Comparison of ENCODE assay signal across 9 cellular contexts in the genomic region with DNA sequence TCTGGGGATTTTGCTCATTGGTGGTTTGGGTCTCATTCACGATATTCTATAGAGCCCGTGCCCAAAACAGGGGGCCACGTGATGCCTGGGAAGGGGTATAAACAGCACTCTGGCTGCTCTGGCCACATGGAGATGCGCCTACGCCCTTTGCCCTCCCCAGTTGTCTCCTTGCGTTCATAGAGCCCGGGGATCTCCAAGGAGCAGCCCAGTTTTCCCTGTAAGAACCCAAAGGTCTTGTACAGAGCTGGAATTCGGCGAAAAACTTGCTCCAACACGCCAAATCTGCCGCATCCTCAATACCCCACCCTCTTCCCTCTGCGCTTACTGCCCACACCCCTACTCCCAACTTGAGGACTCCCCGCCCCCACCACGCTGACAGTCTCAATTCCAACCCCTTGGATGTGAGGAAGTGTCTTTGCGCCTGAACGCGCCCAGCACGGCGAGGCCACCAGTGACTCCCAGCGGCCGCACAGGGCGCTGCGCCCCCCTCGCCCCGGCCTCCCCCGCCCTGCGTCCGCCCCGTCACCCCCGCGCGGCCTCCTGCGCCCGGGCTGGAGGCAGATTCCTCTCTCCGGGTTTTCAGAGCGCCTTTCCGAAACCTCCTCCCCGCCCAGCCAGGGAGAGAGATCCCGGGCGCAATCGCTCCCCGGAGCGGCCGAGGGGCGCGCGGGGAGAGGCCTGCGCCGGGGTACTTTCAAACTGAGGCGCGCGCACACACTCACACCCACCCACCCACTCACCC. TPM values are rescaled to one million over a fixed set of nuclear protein-coding genes. Genes with fewer than 3 reads are reported as not detected.
A peak's percentile ranks its signal among the peaks of the same experiment; 100 is the strongest.
DNase-seq lines count a peak whose midpoint lies in the region; ATAC-seq and TF ChIP-seq lines count a peak whose summit lies in the region.
"Had no signal": no experiment of that assay in that cellular context is flagged by ENCODE, and none has a peak within 500 bp of the region (broad histone marks: within the 10 kb centered on the region; RNA-seq: fewer than 3 reads in every experiment).

A gene (plus strand): TSS at position 582 of the 742 bp plus-strand sequence. CDS start 558 bp downstream, outside the sequence.

- H3K14ac ChIP-seq in IMR-90 (replicated peaks; ENCODE audit: low read depth, low read length): no peak within 1 kb of the TSS

- CTCF ChIA-PET in Caco-2 (lab: Charles Lee): no interaction called here
- CTCF ChIA-PET in IMR-90 (lab: Yijun Ruan, JAX): no interaction called here

- no peaks in the 10 kb centered on the region for H3K9me1 ChIP-seq in IMR-90 (ENCODE audit: insufficient read depth, low read length)

- WGBS in IMR-90 (ENCODE audit: extremely low coverage in 2 of 2, insufficient read length in 1 of 2), 2 experiments: 16% methylated on average over 9 of the region's 52 CpGs; no CpG with 5 or more reads in 1 of the 2 experiments

- H3K4me2 ChIP-seq in IMR-90 (ENCODE audit: low read depth, low read length): peak within 1 kb of the TSS; percentile 95

- H3K79me1 ChIP-seq in IMR-90 (ENCODE audit: low read depth in 1 of 2, low read length in 2 of 2): peaks cover 0 to 2% of the 10 kb centered on the region in 2 experiments; a peak in 1 of 4 replicates

- H3K4me1 Mint-ChIP-seq in Caco-2 (ENCODE audit: low read depth, unreplicated experiment) (no peaks in the 10 kb centered on the region), neural crest cell (peaks cover 22% of the 10 kb centered on the region)

- H3K27me3 Mint-ChIP-seq in Caco-2 (ENCODE audit: insufficient read depth, unreplicated experiment): peaks cover 6% of the 10 kb centered on the region
- H3K27me3 Mint-ChIP-seq in neural crest cell (ENCODE audit: low read depth): peaks cover 81% of the 10 kb centered on the region

- H3K27me3 ChIP-seq in Caco-2 (replicated peaks; ENCODE audit: control insufficient read depth, insufficient read depth, low read length) (no peaks in the 10 kb centered on the region; the same call in 1 of the 2 replicates), IMR-90 (ENCODE audit: control insufficient read depth, insufficient read depth, low read length) (peaks cover 4% of the 10 kb centered on the region)

- TF ChIP-seq RAD21 in IMR-90 (IDR thresholded peaks at IDR 0.05; ENCODE audit: low read length): peak; percentile 26; the same call in 1 of the 2 replicates

- POLR2A ChIA-PET in Caco-2 (lab: Charles Lee): no interaction called here
- POLR2A ChIA-PET in IMR-90 (lab: Charles Lee; ENCODE audit: unreplicated experiment): no interaction called here

- H3K36me3 ChIP-seq in Caco-2 (ENCODE audit: control insufficient read depth, insufficient read depth, low read length): no peaks in the 10 kb centered on the region
- H3K36me3 ChIP-seq in IMR-90 (ENCODE audit: control insufficient read depth, insufficient read depth, low read length): no peaks in the 10 kb centered on the region

- H2AK9ac ChIP-seq in IMR-90 (replicated peaks; ENCODE audit: low read depth, low read length, poor library complexity): peak within 1 kb of the TSS; percentile 63

- peak within 1 kb of the TSS; percentile 42 for H3K4me3 ChIP-seq in Caco-2 (ENCODE audit: low read depth, low read length)
- H3K4me3 ChIP-seq in IMR-90 (ENCODE audit: insufficient read depth, low read depth, low read length): peak within 1 kb of the TSS; percentile 98

- no peak within 1 kb of the TSS; the same call in 1 of the 2 replicates for H2BK120ac ChIP-seq in IMR-90 (ENCODE audit: low read depth, low read length)

- peaks cover 5% of the 10 kb centered on the region for H3K36me3 Mint-ChIP-seq in Caco-2 (ENCODE audit: insufficient read depth, unreplicated experiment)
- peaks cover under 1% of the 10 kb centered on the region for H3K36me3 Mint-ChIP-seq in neural crest cell (ENCODE audit: low read depth)
- H3K36me3 Mint-ChIP-seq: IgD-negative memory B cell had no signal

- H3K4me3 Mint-ChIP-seq in Caco-2 (ENCODE audit: unreplicated experiment): peak within 1 kb of the TSS; percentile 77
- peak within 1 kb of the TSS; percentile 95 for H3K4me3 Mint-ChIP-seq in neural crest cell
- H3K4me3 Mint-ChIP-seq: IgD-negative memory B cell had no signal

- intact Hi-C loops in Caco-2 (cut with micrococcal nuclease; ENCODE audit: unreplicated experiment) (loop anchor here (1.0 to 5.0 kb wide), 3 partner anchors 132 to 217 kb away; no protein-coding TSS in a partner anchor), IMR-90 (cut with micrococcal nuclease) (loop anchor here (1.0 to 5.0 kb wide), 5 partner anchors 98 to 363 kb away; a partner anchor contains a TSS)

- H3K9me3 Mint-ChIP-seq in Caco-2 (ENCODE audit: unreplicated experiment): no peaks in the 10 kb centered on the region
- H3K9me3 Mint-ChIP-seq in neural crest cell: peaks cover under 1% of the 10 kb centered on the region

- H2AFZ ChIP-seq in IMR-90 (replicated peaks; ENCODE audit: low read length, poor library complexity): peak within 1 kb of the TSS; percentile 85

- ATAC-seq in IMR-90 (ENCODE audit: low read depth) (peak; percentile 78), GM21515 (IDR thresholded peaks at IDR 0.05; ENCODE audit: unreplicated experiment) (no peak), GM18517 (IDR thresholded peaks at IDR 0.05; ENCODE audit: unreplicated experiment) (no peak), HG03097 (IDR thresholded peaks at IDR 0.05; ENCODE audit: low FRiP score, unreplicated experiment) (no peak)

- peak within 1 kb of the TSS; percentile 32 for H3K27ac ChIP-seq in IMR-90 (ENCODE audit: insufficient read depth, low read length)

- no peak within 1 kb of the TSS for H4K5ac ChIP-seq in IMR-90 (ENCODE audit: low read depth, low read length)

- no peaks in the 10 kb centered on the region for H3K4me1 ChIP-seq in Caco-2
- no peaks in the 10 kb centered on the region for H3K4me1 ChIP-seq in IMR-90 (ENCODE audit: control insufficient read depth, insufficient read depth, low read length)

- H4K8ac ChIP-seq in IMR-90 (ENCODE audit: low read depth in 2 of 2, low read length in 2 of 2): peak within 1 kb of the TSS in 1 of 2 experiments; percentile 82; a peak in 1 of 4 replicates

- no peak within 1 kb of the TSS; the same call in 1 of the 2 replicates for H3K4ac ChIP-seq in IMR-90 (ENCODE audit: low read depth, low read length)

- H2BK5ac ChIP-seq in IMR-90 (ENCODE audit: low read depth, low read length, poor library complexity, severe bottlenecking): peak within 1 kb of the TSS; percentile 35

- BruUV-seq in Caco-2 (replicated peaks; lab: Mats Ljungman, UMichigan) (no TSS peak), IMR-90 (replicated peaks; lab: Mats Ljungman, UMichigan) (no TSS peak)

- H3K27ac Mint-ChIP-seq in Caco-2 (ENCODE audit: unreplicated experiment): peak within 1 kb of the TSS; percentile 35
- no peak within 1 kb of the TSS for H3K27ac Mint-ChIP-seq in neural crest cell (ENCODE audit: unreplicated experiment)
- H3K27ac Mint-ChIP-seq: IgD-negative memory B cell had no signal

- TF ChIP-seq CTCF in Caco-2 (IDR thresholded peaks at IDR 0.05; ENCODE audit: insufficient read depth in 1 of 2, low read depth in 1 of 2, low read length in 1 of 2, severe bottlenecking in 1 of 2, unreplicated experiment in 1 of 2) (peak; percentile 35 to 43), IMR-90 (conservative IDR thresholded peaks at IDR 0.05; ENCODE audit: low read depth, low read length) (peak; percentile 36; the same call in 1 of the 2 replicates), neural crest cell (conservative IDR thresholded peaks at IDR 0.05) (peak; percentile 73)

- no peak within 1 kb of the TSS for H2BK20ac ChIP-seq in IMR-90 (ENCODE audit: low read depth, low read length)

- H3K18ac ChIP-seq in IMR-90 (ENCODE audit: low read depth, low read length): peak within 1 kb of the TSS; percentile 60; the same call in 1 of the 2 replicates

- DNase-seq in Caco-2 (peak; percentile 59 to 67), IMR-90 (peak; percentile 63), SW 1271 (lab: John Stamatoyannopoulos, UW) (peak; percentile 1 to 25), fibroblast of the conjunctiva (ENCODE audit: low read depth) (peak; percentile 51), neural crest cell (ENCODE audit: low read depth, low spot score) (peak; percentile 69)

- in situ Hi-C loops in IMR-90 (cut with MboI; ENCODE audit: low sequenced_read_pairs): loop anchor here (10.0 kb wide), 1 partner anchor 150 kb away; no protein-coding TSS in a partner anchor

- H3K9ac ChIP-seq in IMR-90 (ENCODE audit: low read depth, low read length): peak within 1 kb of the TSS; percentile 78

- H3K56ac ChIP-seq in IMR-90 (ENCODE audit: extremely low read depth, insufficient read depth, low read length): no peak within 1 kb of the TSS

- no peak within 1 kb of the TSS for H2AK5ac ChIP-seq in IMR-90 (ENCODE audit: low read depth, low read length)

- TF ChIP-seq POLR2A in IMR-90 (IDR thresholded peaks at IDR 0.05; ENCODE audit: low read depth, low read length): no peak

- H3K9me3 ChIP-seq in Caco-2: no peaks in the 10 kb centered on the region
- no peaks in the 10 kb centered on the region for H3K9me3 ChIP-seq in IMR-90 (ENCODE audit: control insufficient read depth, insufficient read depth, low read length)

- no peaks in the 10 kb centered on the region; the same call in 1 of the 2 replicates for H4K20me1 ChIP-seq in IMR-90 (ENCODE audit: insufficient read depth, low read length)

- no peak within 1 kb of the TSS for H2BK15ac ChIP-seq in IMR-90 (ENCODE audit: low read depth, low read length)

- dilution Hi-C loops in IMR-90 (cut with HindIII; ENCODE audit: low sequenced_read_pairs, unreplicated experiment): no loop called here

- no peak within 1 kb of the TSS for H4K91ac ChIP-seq in IMR-90 (ENCODE audit: insufficient read depth, low read depth, low read length)

- no peak within 1 kb of the TSS for H3K23ac ChIP-seq in IMR-90 (ENCODE audit: low read depth, low read length)

TF ChIP-seq in IMR-90, 13 proteins besides CTCF, POLR2A, EP300 and RAD21:
- TF ChIP-seq MAZ (IDR thresholded peaks at IDR 0.05; ENCODE audit: borderline replicate concordance, low read depth, low read length) (peak; percentile 58; the same call in 1 of the 2 replicates), CEBPB (IDR thresholded peaks at IDR 0.05; ENCODE audit: low read depth, low read length) (no peak), BHLHE40 (IDR thresholded peaks at IDR 0.05; ENCODE audit: low read depth, low read length) (no peak), CHD1 (IDR thresholded peaks at IDR 0.05; ENCODE audit: low read depth, low read length) (no peak), NFE2L2 (IDR thresholded peaks at IDR 0.05; ENCODE audit: low read depth, low read length) (no peak)

RNA-seq across cellular contexts. Expression of the gene that starts here (rescaled TPM):
- total RNA-seq in Caco-2 (2022): 2.2 and 2.5 TPM in 2 replicates
- total RNA-seq in IMR-90 (2012; rRNA removed): 0.83 and 0.90 TPM in 2 replicates
- 0.36 TPM in 2 replicates for polyA plus RNA-seq in IMR-90 (2012; rRNA removed)
- 0.08 and 0.13 TPM in 2 replicates for polyA plus RNA-seq in IMR-90 (2012; cell fraction: cytosol; rRNA removed)
- polyA plus RNA-seq in IMR-90 (2012; cell fraction: nucleus; rRNA removed; ENCODE audit: low replicate concordance): 0.55 and 1.3 TPM in 2 replicates
- total RNA-seq in neural crest cell: 10.7 TPM in 2 replicates
- polyA plus RNA-seq: IgD-negative memory B cell had no signal

Comparison
In these comparisons a context has a peak if more than half of its experiments do, and no peak if none do; other contexts are left out.
1. DNase-seq: peak in every context shown above with its lines; median percentile 69 in neural crest cell; 63 in Caco-2; 63 in IMR-90; 51 in fibroblast of the conjunctiva; 13 in SW 1271.